9 cellular contexts compared by ENCODE assay signal in the genomic region with DNA sequence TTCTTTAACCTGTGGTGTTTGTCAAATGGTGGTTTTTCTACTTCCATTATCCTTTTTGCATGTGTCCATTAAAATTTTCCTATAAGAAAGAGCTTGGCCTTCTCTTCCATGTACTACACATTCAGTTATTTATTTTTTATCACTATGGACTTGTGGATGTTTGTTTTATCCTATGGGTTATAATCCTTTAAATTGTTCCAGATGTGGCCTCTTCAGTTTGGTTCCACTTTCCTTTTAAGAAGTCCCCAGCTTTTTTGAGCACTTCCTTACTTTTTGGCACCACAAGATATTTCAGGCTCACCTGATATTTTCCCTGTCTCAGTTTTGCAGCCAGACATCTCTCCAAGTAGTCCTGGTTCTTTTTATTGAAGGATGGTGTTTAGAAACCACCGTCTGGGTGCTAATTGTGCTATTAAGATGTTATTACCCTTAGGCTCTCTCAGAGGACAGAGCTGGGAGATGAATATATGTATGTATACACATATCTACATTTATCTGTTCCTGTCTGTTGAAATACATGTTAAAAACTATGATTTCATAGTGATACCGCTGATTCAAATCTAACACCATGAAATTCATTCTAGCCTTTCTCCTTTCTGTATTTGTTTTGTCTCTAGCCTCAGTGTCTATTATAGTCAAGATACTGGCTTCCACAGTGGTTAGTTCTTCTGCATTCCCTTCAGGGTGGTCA.
DNase-seq lines count a peak whose midpoint lies in the region; ATAC-seq and TF ChIP-seq lines count a peak whose summit lies in the region.
"Had no signal": no experiment of that assay in that cellular context is flagged by ENCODE, and none has a peak within 500 bp of the region (broad histone marks: within the 10 kb centered on the region; RNA-seq: fewer than 3 reads in every experiment).

No MANE protein-coding gene starts in this region.

- DNase-seq in GM13977 (ENCODE audit: low spot score): peak; percentile 45
- DNase-seq in chondrocyte (ENCODE audit: low spot score): no peak
- DNase-seq in C1 segment of cervical spinal cord (lab: John Stamatoyannopoulos, UW): no peak
- no peak for DNase-seq in left colon
- no peak for DNase-seq in immature natural killer cell
- DNase-seq in Kasumi-1 (lab: John Stamatoyannopoulos, UW): no peak
- DNase-seq: Calu3 had no signal

- no peak for TF ChIP-seq CTCF in GM13977 (IDR thresholded peaks at IDR 0.05; ENCODE audit: extremely low read depth, insufficient read depth, missing control alignments)
- no peak for TF ChIP-seq CTCF in chondrocyte (IDR thresholded peaks at IDR 0.05)

- ATAC-seq in GM21360 (IDR thresholded peaks at IDR 0.05; ENCODE audit: unreplicated experiment) (peak; percentile 82), HG03095 (IDR thresholded peaks at IDR 0.05; ENCODE audit: unreplicated experiment) (peak; percentile 76), left colon (no peak)

- H3K27me3 Mint-ChIP-seq in chondrocyte (ENCODE audit: low read depth) (no peaks in the 10 kb centered on the region), immature natural killer cell (ENCODE audit: low read depth in 3 of 3) (no peaks in the 10 kb centered on the region)

- H3K9me3 Mint-ChIP-seq in chondrocyte (ENCODE audit: low read depth) (no peaks in the 10 kb centered on the region), immature natural killer cell (peaks cover 0 to 2% (median 0%) of the 10 kb centered on the region in 6 donors)

- in situ Hi-C loops in GM13977 (cut with MboI; ENCODE audit: low pct_unique_long_range_greater_than_20kb, low sequenced_read_pairs, unreplicated experiment): no loop called here

- peaks cover 2% of the 10 kb centered on the region for H3K36me3 Mint-ChIP-seq in chondrocyte (ENCODE audit: low read depth)
- H3K36me3 Mint-ChIP-seq in immature natural killer cell: peaks cover 0 to 6% (median 0%) of the 10 kb centered on the region in 3 donors

- intact Hi-C loops in left colon (cut with DNase I, micrococcal nuclease): no loop called here

- H3K4me3 Mint-ChIP-seq in chondrocyte (ENCODE audit: unreplicated experiment) (no peak overlapping the region), immature natural killer cell (no peak overlapping the region)

- H3K27ac Mint-ChIP-seq in chondrocyte (ENCODE audit: unreplicated experiment) (peak overlapping the region; percentile 55), immature natural killer cell (peak overlapping the region in 1 of 6 donors; percentile 20)

- H3K4me1 Mint-ChIP-seq in chondrocyte (ENCODE audit: low read depth): peaks cover 39% of the 10 kb centered on the region
- H3K4me1 Mint-ChIP-seq in immature natural killer cell: peaks cover 3 to 21% of the 10 kb centered on the region in 2 donors
